Comparison of ENCODE assay signal across 15 cellular contexts in genomic region chr1:228009116-228009827, GRCh38. TPM values are rescaled to one million over a fixed set of nuclear protein-coding genes. Genes with fewer than 3 reads are reported as not detected.
DNase-seq lines count a peak whose midpoint lies in the region; ATAC-seq and TF ChIP-seq lines count a peak whose summit lies in the region.
"Had no signal": no experiment of that assay in that cellular context is flagged by ENCODE, and none has a peak within 500 bp of the region (broad histone marks: within the 10 kb centered on the region; RNA-seq: fewer than 3 reads in every experiment).

No MANE protein-coding gene starts in this region.

- H3K9me3 Mint-ChIP-seq in activated T-cell treated with anti-CD3 and anti-CD28 coated beads, Interleukin-2, amount 50 U/mL, for 24 hours, result no peaks in the 10 kb centered on the region
- no peaks in the 10 kb centered on the region for H3K9me3 Mint-ChIP-seq in stimulated activated effector memory CD8-positive, alpha-beta T cell treated with anti-CD3 and anti-CD28 coated beads, Interleukin-12 subunit alpha, Interleukin-12 subunit beta, amount 100 ng/mL, for 72 hours
- H3K9me3 Mint-ChIP-seq: brain had no signal

- H3K4me1 ChIP-seq in ectodermal cell (ENCODE audit: control insufficient read depth, insufficient read depth, low read length), result peaks cover 47% of the 10 kb centered on the region

- 18 to 36% methylated on average over 6 to 8 of the region's 8 CpGs for WGBS in ectodermal cell, 2 experiments

- ATAC-seq in stimulated activated effector memory CD8-positive, alpha-beta T cell treated with anti-CD3 and anti-CD28 coated beads, Interleukin-12 subunit alpha, Interleukin-12 subunit beta, amount 100 ng/mL, for 72 hours, result no peak
- ATAC-seq in GM21367 (IDR thresholded peaks at IDR 0.05; ENCODE audit: unreplicated experiment), result no peak
- ATAC-seq in omental fat pad (ENCODE audit: low FRiP score), result no peak

- no peaks in the 10 kb centered on the region for H3K36me3 Mint-ChIP-seq in activated T-cell treated with anti-CD3 and anti-CD28 coated beads, Interleukin-2, amount 50 U/mL, for 24 hours (ENCODE audit: low read depth)
- peaks cover 5% of the 10 kb centered on the region for H3K36me3 Mint-ChIP-seq in stimulated activated effector memory CD8-positive, alpha-beta T cell treated with anti-CD3 and anti-CD28 coated beads, Interleukin-12 subunit alpha, Interleukin-12 subunit beta, amount 100 ng/mL, for 72 hours
- H3K36me3 Mint-ChIP-seq: brain had no signal

- H3K9me3 ChIP-seq in ectodermal cell (ENCODE audit: control insufficient read depth, low read length) (no peaks in the 10 kb centered on the region), WERI-Rb-1 (ENCODE audit: severe bottlenecking) (no peaks in the 10 kb centered on the region)
- H3K9me3 ChIP-seq: tibial nerve had no signal

- H3K27me3 Mint-ChIP-seq in activated T-cell treated with anti-CD3 and anti-CD28 coated beads, Interleukin-2, amount 50 U/mL, for 24 hours, result peaks cover 61% of the 10 kb centered on the region

- H3K36me3 ChIP-seq in ectodermal cell (ENCODE audit: control insufficient read depth, insufficient read depth, low read length) (no peaks in the 10 kb centered on the region), WERI-Rb-1 (no peaks in the 10 kb centered on the region)
- H3K36me3 ChIP-seq: tibial nerve had no signal

- TF ChIP-seq CTCF in WERI-Rb-1 (IDR thresholded peaks at IDR 0.05; ENCODE audit: low read depth, low read length) (no peak), omental fat pad (IDR thresholded peaks at IDR 0.05) (no peak)

- H3K27me3 ChIP-seq in ectodermal cell (ENCODE audit: control insufficient read depth, insufficient read depth, low read length, poor library complexity, severe bottlenecking), result peaks cover 85% of the 10 kb centered on the region
- peaks cover 41% of the 10 kb centered on the region for H3K27me3 ChIP-seq in WERI-Rb-1 (ENCODE audit: insufficient read depth, low read depth, severe bottlenecking)

- H3K4me3 Mint-ChIP-seq in activated T-cell treated with anti-CD3 and anti-CD28 coated beads, Interleukin-2, amount 50 U/mL, for 24 hours, result peak overlapping the region; percentile 25
- H3K4me3 Mint-ChIP-seq in stimulated activated effector memory CD8-positive, alpha-beta T cell treated with anti-CD3 and anti-CD28 coated beads, Interleukin-12 subunit alpha, Interleukin-12 subunit beta, amount 100 ng/mL, for 72 hours, result peak overlapping the region; percentile 32

- peaks cover 21% of the 10 kb centered on the region for H3K4me1 Mint-ChIP-seq in activated T-cell treated with anti-CD3 and anti-CD28 coated beads, Interleukin-2, amount 50 U/mL, for 24 hours (ENCODE audit: low read depth)
- peaks cover 14% of the 10 kb centered on the region for H3K4me1 Mint-ChIP-seq in stimulated activated effector memory CD8-positive, alpha-beta T cell treated with anti-CD3 and anti-CD28 coated beads, Interleukin-12 subunit alpha, Interleukin-12 subunit beta, amount 100 ng/mL, for 72 hours

- H3K4me3 ChIP-seq in ectodermal cell (ENCODE audit: insufficient read depth, low read depth, low read length) (peak overlapping the region; percentile 45), WERI-Rb-1 (ENCODE audit: low read depth, low read length) (no peak overlapping the region)
- H3K4me3 ChIP-seq: tibial nerve had no signal

- no peak overlapping the region for H3K27ac Mint-ChIP-seq in activated T-cell treated with anti-CD3 and anti-CD28 coated beads, Interleukin-2, amount 50 U/mL, for 24 hours
- H3K27ac Mint-ChIP-seq in stimulated activated effector memory CD8-positive, alpha-beta T cell treated with anti-CD3 and anti-CD28 coated beads, Interleukin-12 subunit alpha, Interleukin-12 subunit beta, amount 100 ng/mL, for 72 hours, result no peak overlapping the region
- H3K27ac Mint-ChIP-seq: brain had no signal

- DNase-seq in activated T-cell treated with anti-CD3 and anti-CD28 coated beads, Interleukin-2, amount 50 U/mL, for 24 hours, result peak; percentile 28
- DNase-seq in activated T-cell treated with anti-CD3 and anti-CD28 coated beads, Interleukin-2, amount 50 U/mL, for 48 hours, result no peak
- DNase-seq in HuH-7 (ENCODE audit: low spot score), result peak; percentile 14
- peak in 1 of 2 donors; percentile 46 for DNase-seq in stimulated activated effector memory CD8-positive, alpha-beta T cell treated with anti-CD3 and anti-CD28 coated beads, Interleukin-12 subunit alpha, Interleukin-12 subunit beta, amount 100 ng/mL, for 72 hours (ENCODE audit: low spot score in 2 of 2)
- no peak for DNase-seq in WERI-Rb-1
- DNase-seq in omental fat pad (ENCODE audit: low spot score), result no peak
- DNase-seq: AML-193; midbrain; NK-92 treated with Interleukin-12 subunit alpha and Interleukin-12 subunit beta, amount 100 ng/mL, for 24 hours; SW 1271 had no signal

- no peak overlapping the region for H3K27ac ChIP-seq in ectodermal cell (ENCODE audit: insufficient read depth, low read depth, low read length, poor library complexity, severe bottlenecking)
- H3K27ac ChIP-seq in WERI-Rb-1, result no peak overlapping the region
- H3K27ac ChIP-seq: tibial nerve had no signal

RNA-seq across cellular contexts. Expression of gene WNT3A, which starts 2.5 kb away (rescaled TPM):
- 23.5 TPM for polyA plus RNA-seq in ectodermal cell (2013, experiment 1 of 4)
- 18.5 TPM for polyA plus RNA-seq in ectodermal cell (2013, experiment 2 of 4)
- 18.4 TPM for polyA plus RNA-seq in ectodermal cell (2013, experiment 3 of 4)
- 20.8 TPM for polyA plus RNA-seq in ectodermal cell (2013, experiment 4 of 4)
- not detected for total RNA-seq in omental fat pad
- total RNA-seq: HT1080, tibial nerve had no signal

Comparison
In these comparisons a context has a peak if more than half of its experiments do, and no peak if none do; other contexts are left out.
1. DNase-seq: peak in activated T-cell treated with anti-CD3 and anti-CD28 coated beads, Interleukin-2, amount 50 U/mL, for 24 hours (single experiment) and HuH-7 (single experiment); none in activated T-cell treated with anti-CD3 and anti-CD28 coated beads, Interleukin-2, amount 50 U/mL, for 48 hours (0 of 2), WERI-Rb-1 (single experiment) and omental fat pad (single experiment).